Comparison of ENCODE assay signal across 8 cellular contexts in genomic region chr3:60086811-60087210, GRCh38.
DNase-seq lines count a peak whose midpoint lies in the region; TF ChIP-seq lines count a peak whose summit lies in the region.

No MANE protein-coding gene starts in this region.

- no peak for TF ChIP-seq POLR2A in Peyer's patch (IDR thresholded peaks at IDR 0.05)

- no peaks in the 10 kb centered on the region for H3K9me3 ChIP-seq in Peyer's patch

- TF ChIP-seq CTCF in GM10248 (IDR thresholded peaks at IDR 0.05; ENCODE audit: control extremely low read depth, extremely low read depth, low read depth, missing control alignments) (no peak), HFF-Myc (IDR thresholded peaks at IDR 0.05; ENCODE audit: low read depth, low read length, missing control alignments) (no peak), kidney epithelial cell (IDR thresholded peaks at IDR 0.05; ENCODE audit: insufficient read depth, low read length, poor library complexity, severe bottlenecking) (no peak), Peyer's patch (IDR thresholded peaks at IDR 0.05) (no peak)

- H3K4me3 ChIP-seq in HFF-Myc (replicated peaks; ENCODE audit: low read depth, low read length) (no peak overlapping the region), kidney epithelial cell (ENCODE audit: low read depth, low read length) (no peak overlapping the region), Peyer's patch (no peak overlapping the region)

- POLR2A ChIA-PET in GM10248 (lab: Yijun Ruan, JAX), result no interaction called here

- H3K27ac ChIP-seq in Peyer's patch, result no peak overlapping the region

- DNase-seq in GM10248 (ENCODE audit: extremely low spot score) (peak; percentile 15), HFF-Myc (ENCODE audit: extremely low read depth, low read depth) (peak; percentile 3), T1000 (lab: John Stamatoyannopoulos, UW) (peak; percentile 15), kidney epithelial cell (ENCODE audit: low read depth) (peak; percentile 9), GOT3 (lab: John Stamatoyannopoulos, UW) (no peak), epidermal melanocyte (ENCODE audit: insufficient read length, low spot score) (no peak), Peyer's patch (no peak), cerebellar nuclear complex (lab: John Stamatoyannopoulos, UW) (no peak)

- H3K27me3 ChIP-seq in kidney epithelial cell (ENCODE audit: control insufficient read depth, insufficient read depth, low read length) (no peaks in the 10 kb centered on the region), Peyer's patch (no peaks in the 10 kb centered on the region)

- CTCF ChIA-PET in GM10248 (lab: Yijun Ruan, JAX), result no interaction called here

- H3K36me3 ChIP-seq in kidney epithelial cell (ENCODE audit: control insufficient read depth, insufficient read depth, low read length) (no peaks in the 10 kb centered on the region), Peyer's patch (no peaks in the 10 kb centered on the region)

- H3K4me1 ChIP-seq in Peyer's patch, result no peaks in the 10 kb centered on the region

Comparison
In these comparisons a context has a peak if more than half of its experiments do, and no peak if none do; other contexts are left out.
1. DNase-seq: peak in GM10248 (single experiment), HFF-Myc (single experiment), T1000 (single experiment) and kidney epithelial cell (single experiment); none in GOT3 (single experiment), epidermal melanocyte (single experiment), Peyer's patch (0 of 3) and cerebellar nuclear complex (0 of 2).